9 cellular contexts compared by ENCODE assay signal in genomic region chr2:106894545-106894944, GRCh38. TPM values are rescaled to one million over a fixed set of nuclear protein-coding genes. Genes with fewer than 3 reads are reported as not detected.
"Had no signal": no experiment of that assay in that cellular context is flagged by ENCODE, and none has a peak within 500 bp of the region (broad histone marks: within the 10 kb centered on the region; RNA-seq: fewer than 3 reads in every experiment).

No MANE protein-coding gene starts in this region.

- DNase-seq: IMR-90, KBM-7, KG1 had no signal

- H3K9ac ChIP-seq: KMS-11 had no signal

- FAIRE-seq: HepG2, HTR-8/SVneo had no signal

- ATAC-seq: HepG2 had no signal

- H3K27ac ChIP-seq: HL-60, KMS-11 had no signal

- H3K4me2 ChIP-seq: KMS-11 had no signal

RNA-seq across cellular contexts. Expression of gene ST6GAL2, which starts 8.6 kb away (rescaled TPM):
- total RNA-seq: HepG2, HT-29, IMR-90 had no signal
- polyA plus RNA-seq: HepG2, IgD-negative memory B cell, IMR-90 had no signal
